Comparison of ENCODE assay signal across 1 cellular context in genomic region chr21:42759594-42759927, GRCh38.
TF ChIP-seq lines count a peak whose summit lies in the region.

No MANE protein-coding gene starts in this region.

TF ChIP-seq in HepG2, 621 proteins besides CTCF, POLR2A, EP300 and RAD21 (continued from another document):
- 0 out of 2 replicates have a peak, but pooled peaks have one; percentile 16 for TF ChIP-seq FOXA1 (IDR thresholded peaks at IDR 0.05)
- no peak for TF ChIP-seq FOXA1 (CRISPR knock-in tag; IDR thresholded peaks at IDR 0.05)
TF ChIP-seq in HepG2: peak in this region for 3.
